In genomic region chr15:100570735-100571363, GRCh38 we compare ENCODE assay signal across 11 cellular contexts. TPM values are rescaled to one million over a fixed set of nuclear protein-coding genes. Genes with fewer than 3 reads are reported as not detected.
A peak's percentile ranks its signal among the peaks of the same experiment; 100 is the strongest.
DNase-seq lines count a peak whose midpoint lies in the region; ATAC-seq and TF ChIP-seq lines count a peak whose summit lies in the region.
"Had no signal": no experiment of that assay in that cellular context is flagged by ENCODE, and none has a peak within 500 bp of the region (broad histone marks: within the 10 kb centered on the region; RNA-seq: fewer than 3 reads in every experiment).

No MANE protein-coding gene starts in this region.

- TF ChIP-seq RAD21 in SK-N-SH (IDR thresholded peaks at IDR 0.05; ENCODE audit: low read length) = no peak

- H3K9me2 ChIP-seq in SK-N-SH = no peaks in the 10 kb centered on the region

- H3K36me3 ChIP-seq in SK-N-SH (replicated peaks in 1 of 2; ENCODE audit: control insufficient read depth in 1 of 2, insufficient read depth in 2 of 2, low read length in 1 of 2) = peaks cover 26 to 53% of the 10 kb centered on the region in 2 experiments
- H3K36me3 ChIP-seq in upper lobe of right lung = peaks cover 33% of the 10 kb centered on the region

- H3K4me3 ChIP-seq in SK-N-SH (ENCODE audit: low read depth in 2 of 2, low read length in 1 of 2) (no peak overlapping the region), upper lobe of right lung (no peak overlapping the region)
- H3K4me3 ChIP-seq: tibial artery had no signal

- peaks cover 2% of the 10 kb centered on the region for H3K79me2 ChIP-seq in SK-N-SH (ENCODE audit: insufficient read depth)
- H3K79me2 ChIP-seq: parathyroid adenoma had no signal

- no peak overlapping the region for H3K9ac ChIP-seq in SK-N-SH
- H3K9ac ChIP-seq: parathyroid adenoma had no signal

- H3K36me3 Mint-ChIP-seq in activated naive CD4-positive, alpha-beta T cell treated with anti-CD3 and anti-CD28 coated beads for 36 hours (ENCODE audit: low read depth) = peaks cover 45% of the 10 kb centered on the region

- H3K27me3 ChIP-seq in SK-N-SH (ENCODE audit: insufficient read depth) = no peaks in the 10 kb centered on the region
- no peaks in the 10 kb centered on the region for H3K27me3 ChIP-seq in upper lobe of right lung
- H3K27me3 ChIP-seq: tibial artery had no signal

- no peaks in the 10 kb centered on the region for H3K27me3 Mint-ChIP-seq in activated naive CD4-positive, alpha-beta T cell treated with anti-CD3 and anti-CD28 coated beads for 36 hours (ENCODE audit: low read depth)
- no peaks in the 10 kb centered on the region for H3K27me3 Mint-ChIP-seq in stimulated activated naive CD8-positive, alpha-beta T cell treated with anti-CD3 and anti-CD28 coated beads, Interleukin-15, amount 100 ng/mL, for 72 hours

- H3K4me2 ChIP-seq in SK-N-SH = no peak overlapping the region

- H3K27ac Mint-ChIP-seq in activated naive CD4-positive, alpha-beta T cell treated with anti-CD3 and anti-CD28 coated beads for 36 hours = peak overlapping the region; percentile 84
- H3K27ac Mint-ChIP-seq in stimulated activated naive CD8-positive, alpha-beta T cell treated with anti-CD3 and anti-CD28 coated beads, Interleukin-15, amount 100 ng/mL, for 72 hours = peak overlapping the region in 1 of 2 donors; percentile 87

- H3K9me3 ChIP-seq in SK-N-SH (no peaks in the 10 kb centered on the region), upper lobe of right lung (no peaks in the 10 kb centered on the region)
- H3K9me3 ChIP-seq: tibial artery had no signal

- no peak for DNase-seq in activated naive CD4-positive, alpha-beta T cell treated with anti-CD3 and anti-CD28 coated beads for 36 hours
- no peak for DNase-seq in activated naive CD4-positive, alpha-beta T cell (lab: John Stamatoyannopoulos, UW)
- no peak for DNase-seq in stimulated activated naive CD8-positive, alpha-beta T cell treated with anti-CD3 and anti-CD28 coated beads, Interleukin-15, amount 100 ng/mL, for 72 hours
- DNase-seq in SK-N-SH = no peak
- no peak for DNase-seq in iPS-NIHi7 (ENCODE audit: extremely low spot score)
- no peak for DNase-seq in upper lobe of right lung
- DNase-seq: NCI-H526 treated with DMSO at 0.1 percent for 48 hours had no signal

- H3K4me1 Mint-ChIP-seq in activated naive CD4-positive, alpha-beta T cell treated with anti-CD3 and anti-CD28 coated beads for 36 hours (ENCODE audit: low read depth) = peaks cover 44% of the 10 kb centered on the region
- H3K4me1 Mint-ChIP-seq in stimulated activated naive CD8-positive, alpha-beta T cell treated with anti-CD3 and anti-CD28 coated beads, Interleukin-15, amount 100 ng/mL, for 72 hours = peaks cover 25% of the 10 kb centered on the region

- no peaks in the 10 kb centered on the region for H4K20me1 ChIP-seq in SK-N-SH (ENCODE audit: insufficient read depth)

- peaks cover 3% of the 10 kb centered on the region for H3F3A ChIP-seq in SK-N-SH (replicated peaks; ENCODE audit: insufficient read depth)

- 100% methylated on average over 4 of the region's 4 CpGs for WGBS in SK-N-SH (ENCODE audit: low lambda C conversion rate)

- H3K27ac ChIP-seq in SK-N-SH (ENCODE audit: low read depth in 2 of 2, low read length in 1 of 2) (no peak overlapping the region), upper lobe of right lung (no peak overlapping the region)
- H3K27ac ChIP-seq: parathyroid adenoma, tibial artery had no signal

- POLR2A ChIA-PET in SK-N-SH (lab: Yijun Ruan, JAX) = no interaction called here

- intact Hi-C loops in activated naive CD4-positive, alpha-beta T cell treated with anti-CD3 and anti-CD28 coated beads for 36 hours (cut with micrococcal nuclease) = no loop called here
- intact Hi-C loops in upper lobe of right lung (cut with DNase I) = no loop called here

- CTCF ChIA-PET in activated naive CD4-positive, alpha-beta T cell treated with anti-CD3 and anti-CD28 coated beads for 36 hours (lab: Charles Lee) = interaction anchor here (0.6 to 1.4 kb wide), 5 partner anchors 18 to 221 kb away, joined by 3 to 10 read pairs (median 3); no protein-coding TSS in a partner anchor
- CTCF ChIA-PET in SK-N-SH (lab: Yijun Ruan, JAX) = interaction anchor here (0.9 to 10.9 kb wide), 5 partner anchors 15 to 232 kb away, joined by 3 to 130 read pairs (median 4); no protein-coding TSS in a partner anchor

- no peaks in the 10 kb centered on the region for H3K4me1 ChIP-seq in SK-N-SH (ENCODE audit: control insufficient read depth in 1 of 2, insufficient read depth in 2 of 2, low read depth in 1 of 2, low read length in 1 of 2)
- no peaks in the 10 kb centered on the region for H3K4me1 ChIP-seq in upper lobe of right lung
- H3K4me1 ChIP-seq: parathyroid adenoma, tibial artery had no signal

- TF ChIP-seq EP300 in SK-N-SH (IDR thresholded peaks at IDR 0.05; ENCODE audit: borderline replicate concordance in 1 of 2, low read depth in 1 of 2, low read length in 1 of 2) = no peak

- H2AFZ ChIP-seq in SK-N-SH (ENCODE audit: low read depth) = no peak overlapping the region
- H2AFZ ChIP-seq: parathyroid adenoma had no signal

- H3K4me3 Mint-ChIP-seq in activated naive CD4-positive, alpha-beta T cell treated with anti-CD3 and anti-CD28 coated beads for 36 hours = no peak overlapping the region
- peak overlapping the region; percentile 49 to 77 for H3K4me3 Mint-ChIP-seq in stimulated activated naive CD8-positive, alpha-beta T cell treated with anti-CD3 and anti-CD28 coated beads, Interleukin-15, amount 100 ng/mL, for 72 hours

- peak; percentile 73 for ATAC-seq in GM21737 (IDR thresholded peaks at IDR 0.05; ENCODE audit: unreplicated experiment)
- ATAC-seq in HG03521 (IDR thresholded peaks at IDR 0.05; ENCODE audit: unreplicated experiment) = peak; percentile 73
- ATAC-seq in stimulated activated naive CD8-positive, alpha-beta T cell treated with anti-CD3 and anti-CD28 coated beads, Interleukin-15, amount 100 ng/mL, for 72 hours = peak; percentile 82
- no peak for ATAC-seq in upper lobe of right lung

- H3K9me3 Mint-ChIP-seq in activated naive CD4-positive, alpha-beta T cell treated with anti-CD3 and anti-CD28 coated beads for 36 hours = no peaks in the 10 kb centered on the region
- no peaks in the 10 kb centered on the region for H3K9me3 Mint-ChIP-seq in stimulated activated naive CD8-positive, alpha-beta T cell treated with anti-CD3 and anti-CD28 coated beads, Interleukin-15, amount 100 ng/mL, for 72 hours

- TF ChIP-seq CTCF in SK-N-SH (IDR thresholded peaks at IDR 0.05) (no peak), upper lobe of right lung (IDR thresholded peaks at IDR 0.05) (no peak)

TF ChIP-seq in SK-N-SH, 30 proteins besides CTCF, POLR2A, EP300 and RAD21:
- no peak for TF ChIP-seq JUND (IDR thresholded peaks at IDR 0.05)
TF ChIP-seq in SK-N-SH: peak in this region for 0.

RNA-seq across cellular contexts. Expression of gene LINS1, which starts 31.1 kb away (rescaled TPM):
- 10 to 100 TPM; 36.8 to 37.1 TPM for total RNA-seq in activated naive CD4-positive, alpha-beta T cell treated with anti-CD3 and anti-CD28 coated beads for 36 hours
- 5.0 and 6.9 TPM in 2 replicates for polyA plus RNA-seq in SK-N-SH (2012; rRNA removed)
- polyA plus RNA-seq in SK-N-SH (2012; cell fraction: cytosol; rRNA removed) = 4.6 and 4.7 TPM in 2 replicates
- polyA plus RNA-seq in SK-N-SH (2012; cell fraction: nucleus; rRNA removed) = 10.8 and 22.3 TPM in 2 replicates
- 18.6 TPM for total RNA-seq in upper lobe of right lung

RNA-seq across cellular contexts. Expression of gene ASB7, which starts 31.5 kb away (rescaled TPM):
- total RNA-seq in activated naive CD4-positive, alpha-beta T cell treated with anti-CD3 and anti-CD28 coated beads for 36 hours = 10 to 100 TPM; 15.6 to 16.8 TPM
- polyA plus RNA-seq in SK-N-SH (2012; rRNA removed) = 6.1 and 7.7 TPM in 2 replicates
- 6.7 and 7.4 TPM in 2 replicates for polyA plus RNA-seq in SK-N-SH (2012; cell fraction: cytosol; rRNA removed)
- polyA plus RNA-seq in SK-N-SH (2012; cell fraction: nucleus; rRNA removed) = 4.7 and 7.1 TPM in 2 replicates
- total RNA-seq in upper lobe of right lung = 13.1 TPM

RNA-seq across cellular contexts. Expression of gene CERS3, which starts 42.1 kb away (rescaled TPM):
- under 1 TPM; 0.21 to 0.25 TPM for total RNA-seq in activated naive CD4-positive, alpha-beta T cell treated with anti-CD3 and anti-CD28 coated beads for 36 hours
- not detected in 2 replicates for polyA plus RNA-seq in SK-N-SH (2012; rRNA removed)
- not detected in 2 replicates for polyA plus RNA-seq in SK-N-SH (2012; cell fraction: cytosol; rRNA removed)
- polyA plus RNA-seq in SK-N-SH (2012; cell fraction: nucleus; rRNA removed) = not detected in 2 replicates
- not detected for total RNA-seq in upper lobe of right lung
